ENCODE assay signal across 10 cellular contexts in the genomic region with DNA sequence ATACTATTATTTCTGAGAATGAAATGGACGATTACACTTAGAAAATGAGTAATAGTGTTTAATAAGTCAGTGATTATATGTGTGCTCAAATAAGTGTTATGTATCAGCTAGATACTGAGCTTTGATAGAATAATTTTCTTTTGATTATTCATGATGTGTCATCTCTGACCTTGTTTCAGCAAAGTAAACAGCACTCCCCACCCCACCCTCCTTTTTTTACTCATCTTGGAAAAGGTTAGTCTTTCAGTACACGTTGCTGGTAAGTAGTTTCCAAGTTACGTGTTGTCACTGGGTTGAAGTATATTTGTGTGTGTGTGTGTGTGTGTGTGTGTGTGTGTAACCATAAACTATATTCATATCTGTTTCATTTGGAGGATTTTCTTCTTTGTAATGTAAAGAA.
DNase-seq lines count a peak whose midpoint lies in the region; ATAC-seq, FAIRE-seq and TF ChIP-seq lines count a peak whose summit lies in the region.
"Had no signal": no experiment of that assay in that cellular context is flagged by ENCODE, and none has a peak within 500 bp of the region (broad histone marks: within the 10 kb centered on the region; RNA-seq: fewer than 3 reads in every experiment).

No MANE protein-coding gene starts in this region.

- TF ChIP-seq POLR2A in HepG2 (IDR thresholded peaks at IDR 0.05; ENCODE audit: insufficient read depth in 1 of 2, low read depth in 2 of 2, low read length in 2 of 2) = no peak

- H3K4me2 ChIP-seq in KMS-11 = peak overlapping the region; percentile 44; the same call in 1 of the 2 replicates
- no peak overlapping the region for H3K4me2 ChIP-seq in HepG2 (ENCODE audit: low read depth, low read length)

- peaks cover 5% of the 10 kb centered on the region; the same call in 1 of the 2 replicates for H3K27me3 ChIP-seq in KMS-11 (ENCODE audit: insufficient read depth, low read depth)
- no peaks in the 10 kb centered on the region for H3K27me3 ChIP-seq in bronchial epithelial cell (ENCODE audit: control insufficient read depth, insufficient read depth, low read length)
- H3K27me3 ChIP-seq in HepG2 (ENCODE audit: control insufficient read depth in 1 of 2, insufficient read depth in 2 of 2, low read length in 2 of 2) = no peaks in the 10 kb centered on the region

- H4K20me1 ChIP-seq in KMS-11 (ENCODE audit: insufficient read depth) = 0 out of 2 replicates have a peak, but pooled peaks cover 7% of the 10 kb centered on the region
- H4K20me1 ChIP-seq in HepG2 (ENCODE audit: insufficient read depth, low read length) = no peaks in the 10 kb centered on the region

- H3K9ac ChIP-seq in KMS-11 (no peak overlapping the region), HepG2 (ENCODE audit: insufficient read depth, low read depth, low read length) (no peak overlapping the region)

- FAIRE-seq in bronchial epithelial cell (lab: Jason Lieb, UNC) = no peak
- FAIRE-seq in HepG2 (lab: Jason Lieb, UNC) = no peak

- no peak overlapping the region for H3K27ac ChIP-seq in KMS-11
- no peak overlapping the region for H3K27ac ChIP-seq in HepG2 (ENCODE audit: extremely low read length, insufficient read depth, low read length)
- no peak overlapping the region for H3K27ac ChIP-seq in coronary artery

- H3K4me3 ChIP-seq in KMS-11 (IDR thresholded peaks at IDR 0.05; ENCODE audit: insufficient read depth, low read depth, low read length) = no peak overlapping the region
- no peak overlapping the region for H3K4me3 ChIP-seq in bronchial epithelial cell (ENCODE audit: low read depth, low read length)
- no peak overlapping the region for H3K4me3 ChIP-seq in HepG2 (replicated peaks in 1 of 3; ENCODE audit: insufficient read depth in 1 of 3, low read depth in 2 of 3, low read length in 3 of 3)
- H3K4me3 ChIP-seq in coronary artery = no peak overlapping the region

- H3K79me2 ChIP-seq in KMS-11 (ENCODE audit: insufficient read depth, low read depth) (no peaks in the 10 kb centered on the region), HepG2 (ENCODE audit: insufficient read depth, low read length) (no peaks in the 10 kb centered on the region)

- no peaks in the 10 kb centered on the region for H3K9me3 ChIP-seq in HepG2 (ENCODE audit: low read length)

- no peaks in the 10 kb centered on the region for H3K36me3 ChIP-seq in KMS-11 (ENCODE audit: insufficient read depth)
- H3K36me3 ChIP-seq in bronchial epithelial cell (ENCODE audit: control insufficient read depth, insufficient read depth, low read length) = no peaks in the 10 kb centered on the region
- H3K36me3 ChIP-seq in HepG2 (replicated peaks in 1 of 2; ENCODE audit: control insufficient read depth in 1 of 2, insufficient read depth in 2 of 2, low read length in 2 of 2) = no peaks in the 10 kb centered on the region

- in situ Hi-C loops in HepG2 (cut with HindIII; ENCODE audit: extremely low pct_ligation_motif_present, low pct_unique_long_range_greater_than_20kb) = no loop called here

- CTCF ChIA-PET in HepG2 (lab: Yijun Ruan, JAX; ENCODE audit: low intra/inter-chr PET ratio, low total read pairs) = no interaction called here

- H2AFZ ChIP-seq in KMS-11 (ENCODE audit: low read depth) (no peak overlapping the region), HepG2 (ENCODE audit: low read length) (no peak overlapping the region)

- no peak for TF ChIP-seq RAD21 in HepG2 (CRISPR knock-in tag; IDR thresholded peaks at IDR 0.05)

- ATAC-seq in HepG2 = no peak
- ATAC-seq in GM19035 (IDR thresholded peaks at IDR 0.05; ENCODE audit: unreplicated experiment) = no peak

- TF ChIP-seq CTCF in KMS-11 (conservative IDR thresholded peaks at IDR 0.05; ENCODE audit: low read depth, low read length) (no peak), bronchial epithelial cell (IDR thresholded peaks at IDR 0.05; ENCODE audit: insufficient read depth, low read length, severe bottlenecking) (no peak), HepG2 (CRISPR knock-in tag; IDR thresholded peaks at IDR 0.05) (no peak), coronary artery (IDR thresholded peaks at IDR 0.05) (no peak)

- 70% methylated on average over 3 of the region's 3 CpGs for WGBS in HepG2 (ENCODE audit: low lambda C conversion rate)

- POLR2A ChIA-PET in HepG2 (lab: Yijun Ruan, JAX) = no interaction called here

- no peak for TF ChIP-seq EP300 in HepG2 (IDR thresholded peaks at IDR 0.05; ENCODE audit: low read depth in 2 of 2, low read length in 2 of 2)
- no peak for TF ChIP-seq EP300 in HepG2 (CRISPR knock-in tag; IDR thresholded peaks at IDR 0.05; ENCODE audit: borderline replicate concordance)

- DNase-seq in COLO829 (ENCODE audit: low spot score) = peak; percentile 21
- DNase-seq in bronchial epithelial cell (ENCODE audit: low read depth) = peak; percentile 99
- peak; percentile 40 for DNase-seq in HepG2 (ENCODE audit: low spot score)
- DNase-seq in NCI-H524 treated with DMSO at 0.1 percent for 48 hours (lab: John Stamatoyannopoulos, UW) = no peak
- DNase-seq in inferior parietal cortex (ENCODE audit: extremely low spot score) = no peak
- no peak for DNase-seq in coronary artery (ENCODE audit: low spot score)
- DNase-seq: NCI-H146, nucleus accumbens had no signal

- peaks cover 27% of the 10 kb centered on the region for H3K4me1 ChIP-seq in KMS-11 (ENCODE audit: low read depth, poor library complexity, severe bottlenecking)
- H3K4me1 ChIP-seq in HepG2 (ENCODE audit: insufficient read depth, low read length) = peaks cover 14% of the 10 kb centered on the region

- intact Hi-C loops in HepG2 (cut with micrococcal nuclease; ENCODE audit: unreplicated experiment) = no loop called here

- BruUV-seq in HepG2 (replicated peaks; lab: Mats Ljungman, UMichigan) = no TSS peak

TF ChIP-seq in HepG2, 621 proteins besides CTCF, POLR2A, EP300 and RAD21 (continues in another document):
- TF ChIP-seq ARID3A (IDR thresholded peaks at IDR 0.05; ENCODE audit: low read depth, low read length) = 0 out of 2 replicates have a peak, but pooled peaks have one; percentile 41
- no peak for TF ChIP-seq ZNF350 (CRISPR knock-in tag; IDR thresholded peaks at IDR 0.05; ENCODE audit: borderline replicate concordance, low read depth)
- TF ChIP-seq PATZ1 (CRISPR knock-in tag; IDR thresholded peaks at IDR 0.05) = 0 out of 2 replicates have a peak, but pooled peaks have one; percentile 36
- TF ChIP-seq, protein P1, sequence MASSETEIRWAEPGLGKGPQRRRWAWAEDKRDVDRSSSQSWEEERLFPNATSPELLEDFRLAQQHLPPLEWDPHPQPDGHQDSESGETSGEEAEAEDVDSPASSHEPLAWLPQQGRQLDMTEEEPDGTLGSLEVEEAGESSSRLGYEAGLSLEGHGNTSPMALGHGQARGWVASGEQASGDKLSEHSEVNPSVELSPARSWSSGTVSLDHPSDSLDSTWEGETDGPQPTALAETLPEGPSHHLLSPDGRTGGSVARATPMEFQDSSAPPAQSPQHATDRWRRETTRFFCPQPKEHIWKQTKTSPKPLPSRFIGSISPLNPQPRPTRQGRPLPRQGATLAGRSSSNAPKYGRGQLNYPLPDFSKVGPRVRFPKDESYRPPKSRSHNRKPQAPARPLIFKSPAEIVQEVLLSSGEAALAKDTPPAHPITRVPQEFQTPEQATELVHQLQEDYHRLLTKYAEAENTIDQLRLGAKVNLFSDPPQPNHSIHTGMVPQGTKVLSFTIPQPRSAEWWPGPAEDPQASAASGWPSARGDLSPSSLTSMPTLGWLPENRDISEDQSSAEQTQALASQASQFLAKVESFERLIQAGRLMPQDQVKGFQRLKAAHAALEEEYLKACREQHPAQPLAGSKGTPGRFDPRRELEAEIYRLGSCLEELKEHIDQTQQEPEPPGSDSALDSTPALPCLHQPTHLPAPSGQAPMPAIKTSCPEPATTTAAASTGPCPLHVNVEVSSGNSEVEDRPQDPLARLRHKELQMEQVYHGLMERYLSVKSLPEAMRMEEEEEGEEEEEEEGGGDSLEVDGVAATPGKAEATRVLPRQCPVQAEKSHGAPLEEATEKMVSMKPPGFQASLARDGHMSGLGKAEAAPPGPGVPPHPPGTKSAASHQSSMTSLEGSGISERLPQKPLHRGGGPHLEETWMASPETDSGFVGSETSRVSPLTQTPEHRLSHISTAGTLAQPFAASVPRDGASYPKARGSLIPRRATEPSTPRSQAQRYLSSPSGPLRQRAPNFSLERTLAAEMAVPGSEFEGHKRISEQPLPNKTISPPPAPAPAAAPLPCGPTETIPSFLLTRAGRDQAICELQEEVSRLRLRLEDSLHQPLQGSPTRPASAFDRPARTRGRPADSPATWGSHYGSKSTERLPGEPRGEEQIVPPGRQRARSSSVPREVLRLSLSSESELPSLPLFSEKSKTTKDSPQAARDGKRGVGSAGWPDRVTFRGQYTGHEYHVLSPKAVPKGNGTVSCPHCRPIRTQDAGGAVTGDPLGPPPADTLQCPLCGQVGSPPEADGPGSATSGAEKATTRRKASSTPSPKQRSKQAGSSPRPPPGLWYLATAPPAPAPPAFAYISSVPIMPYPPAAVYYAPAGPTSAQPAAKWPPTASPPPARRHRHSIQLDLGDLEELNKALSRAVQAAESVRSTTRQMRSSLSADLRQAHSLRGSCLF (CRISPR knock-in tag; IDR thresholded peaks at IDR 0.05; ENCODE audit: borderline replicate concordance) = no peak

Comparison
In these comparisons a context has a peak if more than half of its experiments do, and no peak if none do; other contexts are left out.
1. DNase-seq: peak in COLO829 (single experiment), bronchial epithelial cell (single experiment) and HepG2 (single experiment); none in NCI-H524 treated with DMSO at 0.1 percent for 48 hours (single experiment), inferior parietal cortex (single experiment) and coronary artery (single experiment).